8 cellular contexts compared by ENCODE assay signal in the genomic region with DNA sequence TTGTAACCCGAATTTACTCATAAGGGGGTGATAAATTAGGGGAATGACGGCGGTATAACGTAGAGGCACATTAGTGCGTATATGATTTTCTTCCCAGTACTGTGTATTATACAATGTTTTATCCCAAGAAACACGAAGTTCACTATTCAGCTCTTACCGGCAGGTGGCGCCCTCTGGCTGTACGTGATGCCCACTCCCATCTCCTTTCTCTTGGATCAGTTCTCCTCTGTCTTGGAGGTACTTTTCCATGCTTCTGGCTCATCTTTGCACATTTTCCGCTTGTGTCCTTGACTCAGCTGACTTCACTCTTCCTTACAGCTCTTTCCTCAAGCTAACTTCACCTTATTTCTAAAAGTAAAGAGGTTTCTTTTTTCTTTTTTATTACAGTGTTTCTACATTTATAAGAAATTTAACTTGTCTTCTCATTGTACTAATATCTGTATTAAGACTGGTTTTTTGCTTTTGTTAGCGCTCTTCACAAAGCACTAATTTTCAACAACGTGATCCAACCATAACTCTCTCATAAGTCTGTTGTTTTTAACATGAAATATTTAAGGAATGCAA.
DNase-seq lines count a peak whose midpoint lies in the region; FAIRE-seq and TF ChIP-seq lines count a peak whose summit lies in the region.

No MANE protein-coding gene starts in this region.

- peak; percentile 53 to 62 for DNase-seq in AML-193 (lab: John Stamatoyannopoulos, UW)
- peak; percentile 55 for DNase-seq in H54 (ENCODE audit: insufficient read length, low spot score)
- peak; percentile 87 for DNase-seq in NCI-H2196 (lab: John Stamatoyannopoulos, UW; ENCODE audit: unreplicated experiment)
- DNase-seq in activated CD4-positive, CD25-positive, alpha-beta regulatory T cell treated with anti-CD3 and anti-CD28 coated beads, Interleukin-2, amount 50 U/mL, for 72 hours = peak; percentile 78
- peak; percentile 81 for DNase-seq in cerebellar cortex (ENCODE audit: low spot score)
- DNase-seq in left kidney (ENCODE audit: low read depth, low spot score) = peak; percentile 90
- DNase-seq in stimulated activated CD4-positive, alpha-beta T cell treated with anti-CD3 and anti-CD28 coated beads, Interleukin-4, amount 100 ng/mL, for 1 hour = peak; percentile 75
- no peak for DNase-seq in GM19238 (ENCODE audit: insufficient read length, low spot score)

- TF ChIP-seq POLR2A in H54 (IDR thresholded peaks at IDR 0.05; ENCODE audit: low read depth, low read length) = no peak

- FAIRE-seq in H54 (lab: Jason Lieb, UNC) = peak; percentile 66
